Comparison of ENCODE assay signal across 8 cellular contexts in genomic region chr14:24136684-24137528, GRCh38. TPM values are rescaled to one million over a fixed set of nuclear protein-coding genes. Genes with fewer than 3 reads are reported as not detected.
DNase-seq lines count a peak whose midpoint lies in the region; ATAC-seq and TF ChIP-seq lines count a peak whose summit lies in the region.

No MANE protein-coding gene starts in this region.

- in situ Hi-C loops in astrocyte of the cerebellum (cut with HindIII; ENCODE audit: low sequenced_read_pairs) = no loop called here

- ATAC-seq in Right ventricle myocardium superior (ENCODE audit: poor library complexity) (no peak), lung (ENCODE audit: insufficient read depth, low FRiP score) (no peak), GM19328 (IDR thresholded peaks at IDR 0.05; ENCODE audit: unreplicated experiment) (no peak)

- peak overlapping the region; percentile 92 to 98 for H3K4me3 ChIP-seq in right atrium auricular region
- peak overlapping the region; percentile 78 for H3K4me3 ChIP-seq in astrocyte of the cerebellum (ENCODE audit: low read depth, low read length)
- peak overlapping the region; percentile 69 for H3K4me3 ChIP-seq in lung
- H3K4me3 ChIP-seq in urinary bladder (ENCODE audit: low read depth, low read length) = peak overlapping the region; percentile 95

- intact Hi-C loops in Right ventricle myocardium superior (cut with DNase I) = no loop called here

- DNase-seq in right atrium auricular region (ENCODE audit: low spot score) = no peak
- DNase-seq in Right ventricle myocardium superior = no peak
- DNase-seq in astrocyte of the cerebellum (ENCODE audit: low read depth) = no peak
- no peak for DNase-seq in lung (ENCODE audit: low spot score)
- DNase-seq in GOT3 (lab: John Stamatoyannopoulos, UW) = no peak
- no peak for DNase-seq in NCI-H1930 (lab: John Stamatoyannopoulos, UW)

- no peaks in the 10 kb centered on the region for H3K9me3 ChIP-seq in right atrium auricular region
- H3K9me3 ChIP-seq in lung (ENCODE audit: control insufficient read depth in 2 of 2, insufficient read depth in 1 of 2, low read length in 1 of 2) = no peaks in the 10 kb centered on the region

- 30 to 43% methylated on average over 13 of the region's 13 CpGs for whole genome bisulfite sequencing in lung, 2 donors
- 39% methylated on average over 13 of the region's 13 CpGs for WGBS in urinary bladder

- no peak for TF ChIP-seq CTCF in right atrium auricular region (IDR thresholded peaks at IDR 0.05)
- TF ChIP-seq CTCF in astrocyte of the cerebellum (IDR thresholded peaks at IDR 0.05; ENCODE audit: low read depth, low read length, missing control alignments) = no peak
- TF ChIP-seq CTCF in lung (IDR thresholded peaks at IDR 0.05; ENCODE audit: control extremely low read depth, extremely low read depth) = no peak

- H3K36me3 ChIP-seq in right atrium auricular region (peaks cover 19% of the 10 kb centered on the region), lung (ENCODE audit: control insufficient read depth in 2 of 2, insufficient read depth in 2 of 2, low read length in 2 of 2) (peaks cover 0 to 15% of the 10 kb centered on the region in 2 donors), urinary bladder (ENCODE audit: insufficient read depth) (peaks cover 1% of the 10 kb centered on the region)

- H3K4me1 ChIP-seq in right atrium auricular region = peaks cover 0 to 63% of the 10 kb centered on the region in 2 donors
- H3K4me1 ChIP-seq in lung (ENCODE audit: control insufficient read depth in 2 of 2, insufficient read depth in 2 of 2, low read length in 2 of 2) = peaks cover 0 to 13% of the 10 kb centered on the region in 2 donors
- no peaks in the 10 kb centered on the region for H3K4me1 ChIP-seq in urinary bladder (ENCODE audit: insufficient read depth)

- H3K27me3 ChIP-seq in right atrium auricular region (no peaks in the 10 kb centered on the region), lung (ENCODE audit: control insufficient read depth, insufficient read depth) (no peaks in the 10 kb centered on the region)

- H3K27ac ChIP-seq in right atrium auricular region (peak overlapping the region; percentile 89 to 94), lung (ENCODE audit: low read depth in 1 of 2, low read length in 1 of 2) (peak overlapping the region; percentile 80 to 93), urinary bladder (ENCODE audit: low read depth) (peak overlapping the region; percentile 81)

RNA-seq across cellular contexts. Expression of gene PSME1, which starts 0.9 kb away (rescaled TPM):
- total RNA-seq in right atrium auricular region (100 to 1,000 TPM in 1 of 2 donors, 10 to 100 TPM in 1; 72.9 to 112 TPM), Right ventricle myocardium superior (129 TPM), lung (100 to 1,000 TPM; 125 to 192 TPM), urinary bladder (78.0 TPM)
- polyA plus RNA-seq in lung (100 to 1,000 TPM; 286 to 311 TPM), urinary bladder (214 TPM)

RNA-seq across cellular contexts. Expression of gene EMC9, which starts 4.5 kb away (rescaled TPM):
- total RNA-seq in right atrium auricular region (10 to 100 TPM in 1 of 2 donors, 1 to 10 TPM in 1; 9.9 to 16.8 TPM), Right ventricle myocardium superior (14.4 TPM), lung (10 to 100 TPM in 1 of 2 donors, 1 to 10 TPM in 1; 4.6 to 24.3 TPM), urinary bladder (5.0 TPM)
- polyA plus RNA-seq in lung (10 to 100 TPM; 15.7 to 29.4 TPM), urinary bladder (24.4 TPM)

RNA-seq across cellular contexts. Expression of gene FITM1, which starts 6.4 kb away (rescaled TPM):
- total RNA-seq in right atrium auricular region = 100 to 1,000 TPM in 1 of 2 donors, 10 to 100 TPM in 1; 74.3 to 180 TPM
- total RNA-seq in Right ventricle myocardium superior = 126 TPM
- total RNA-seq in lung = under 1 TPM; 0.48 to 0.83 TPM
- 1 to 10 TPM in 1 of 2 donors, under 1 TPM in 1; 0.93 to 1.4 TPM for polyA plus RNA-seq in lung
- 4.2 TPM for total RNA-seq in urinary bladder
- 0.81 TPM for polyA plus RNA-seq in urinary bladder

RNA-seq across cellular contexts. Expression of gene PSME2, which starts 9.5 kb away (rescaled TPM):
- 10 to 100 TPM; 23.1 to 40.6 TPM for total RNA-seq in right atrium auricular region
- total RNA-seq in Right ventricle myocardium superior = 88.8 TPM
- 100 to 1,000 TPM in 1 of 2 donors, 10 to 100 TPM in 1; 89.1 to 178 TPM for total RNA-seq in lung
- polyA plus RNA-seq in lung = 100 to 1,000 TPM; 283 to 328 TPM
- total RNA-seq in urinary bladder = 67.9 TPM
- 97.7 TPM for polyA plus RNA-seq in urinary bladder

RNA-seq across cellular contexts. Expression of gene RNF31, which starts 10.4 kb away (rescaled TPM):
- 10 to 100 TPM; 24.1 to 47.5 TPM for total RNA-seq in right atrium auricular region
- total RNA-seq in Right ventricle myocardium superior = 29.5 TPM
- 10 to 100 TPM; 31.7 to 82.4 TPM for total RNA-seq in lung
- 10 to 100 TPM; 44.1 to 78.6 TPM for polyA plus RNA-seq in lung
- total RNA-seq in urinary bladder = 30.8 TPM
- polyA plus RNA-seq in urinary bladder = 45.8 TPM

Comparison
In these comparisons a context has a peak if more than half of its experiments do, and no peak if none do; other contexts are left out.
1. RNA of gene FITM1, which starts 6.4 kb away (total RNA-seq): 74.3 to 180 TPM in right atrium auricular region and 126 TPM in Right ventricle myocardium superior (single experiment); 4.2 TPM in urinary bladder (single experiment) and 0.48 to 0.83 TPM in lung; every median in the first group is over 10 times any median in the second.
2. Peak in every context shown above with its lines, with median percentiles within 50 percentile points of each other: H3K27ac ChIP-seq and H3K4me3 ChIP-seq.